15 cellular contexts compared by ENCODE assay signal in genomic region chr6:71056656-71057055, GRCh38.
DNase-seq lines count a peak whose midpoint lies in the region; ATAC-seq and TF ChIP-seq lines count a peak whose summit lies in the region.
"Had no signal": no experiment of that assay in that cellular context is flagged by ENCODE, and none has a peak within 500 bp of the region (broad histone marks: within the 10 kb centered on the region; RNA-seq: fewer than 3 reads in every experiment).

No MANE protein-coding gene starts in this region.

- dilution Hi-C loops in mammary epithelial cell (cut with HindIII; ENCODE audit: low sequenced_read_pairs) = loop anchor here (5.0 kb wide), 1 partner anchor 36 kb away; no protein-coding TSS in a partner anchor

- H3K4me3 ChIP-seq in breast epithelium = no peak overlapping the region
- no peak overlapping the region for H3K4me3 ChIP-seq in mammary epithelial cell (replicated peaks in 1 of 3; ENCODE audit: insufficient read depth in 1 of 3, low read depth in 2 of 3, low read length in 3 of 3)
- H3K4me3 ChIP-seq in choroid plexus epithelial cell (ENCODE audit: low read depth, low read length) = no peak overlapping the region
- no peak overlapping the region for H3K4me3 ChIP-seq in neutrophil (ENCODE audit: low read depth in 1 of 2, low read length in 1 of 2)
- H3K4me3 ChIP-seq: GM12878, GM23338 had no signal

- no peak overlapping the region for H3K4me2 ChIP-seq in mammary epithelial cell (ENCODE audit: insufficient read depth, low read depth, low read length)
- H3K4me2 ChIP-seq: GM23338 had no signal

- intact Hi-C loops in breast epithelium (cut with DNase I; ENCODE audit: low total_unique reads) = no loop called here
- intact Hi-C loops in mammary epithelial cell (cut with micrococcal nuclease) = no loop called here
- intact Hi-C loops in CD14-positive monocyte (cut with micrococcal nuclease) = no loop called here

- no peak overlapping the region for H2AFZ ChIP-seq in mammary epithelial cell (ENCODE audit: low read depth, low read length)

- no peak overlapping the region for H3K27ac Mint-ChIP-seq in CD14-positive monocyte
- H3K27ac Mint-ChIP-seq: B cell; CD4-positive, alpha-beta memory T cell; GM23338 had no signal

- H3K27me3 ChIP-seq in breast epithelium (no peaks in the 10 kb centered on the region), mammary epithelial cell (ENCODE audit: insufficient read depth, low read length) (no peaks in the 10 kb centered on the region), neutrophil (no peaks in the 10 kb centered on the region)

- 14% methylated on average over 2 of the region's 2 CpGs for WGBS in mammary epithelial cell (ENCODE audit: low coverage, missing lambda C conversion rate)

- H3K27ac ChIP-seq in breast epithelium (peak overlapping the region; percentile 46 to 66), mammary epithelial cell (ENCODE audit: insufficient read depth, low read depth, low read length) (no peak overlapping the region), neutrophil (peak overlapping the region; percentile 57)

- CTCF ChIA-PET in mammary epithelial cell (lab: Charles Lee; ENCODE audit: low non-redundant PET) = no interaction called here

- no peaks in the 10 kb centered on the region for H3K36me3 Mint-ChIP-seq in CD14-positive monocyte
- H3K36me3 Mint-ChIP-seq: CD4-positive, alpha-beta memory T cell had no signal

- H3K9me3 Mint-ChIP-seq in CD14-positive monocyte = no peaks in the 10 kb centered on the region
- H3K9me3 Mint-ChIP-seq: CD4-positive, alpha-beta memory T cell; GM23338 had no signal

- TF ChIP-seq CTCF in breast epithelium (IDR thresholded peaks at IDR 0.05) (no peak), mammary epithelial cell (conservative IDR thresholded peaks at IDR 0.05 in 1 of 2, IDR thresholded peaks at IDR 0.05 in 1 of 2; ENCODE audit: extremely low read depth in 1 of 2, insufficient read depth in 1 of 2, low read depth in 1 of 2, low read length in 2 of 2) (no peak), choroid plexus epithelial cell (conservative IDR thresholded peaks at IDR 0.05; ENCODE audit: low read depth, low read length) (no peak), neutrophil (IDR thresholded peaks at IDR 0.05) (no peak), CD14-positive monocyte (IDR thresholded peaks at IDR 0.05) (no peak)

- TF ChIP-seq POLR2A in breast epithelium (IDR thresholded peaks at IDR 0.05) = no peak

- H3K4me1 ChIP-seq in breast epithelium (no peaks in the 10 kb centered on the region), mammary epithelial cell (ENCODE audit: insufficient read depth, low read length) (no peaks in the 10 kb centered on the region), neutrophil (ENCODE audit: control insufficient read depth in 1 of 2, insufficient read depth in 1 of 2, low read depth in 1 of 2, low read length in 1 of 2) (peaks cover 17 to 23% of the 10 kb centered on the region in 2 experiments)

- H4K20me1 ChIP-seq in mammary epithelial cell (ENCODE audit: insufficient read depth, low read length) = no peaks in the 10 kb centered on the region

- H3K36me3 ChIP-seq in breast epithelium = no peaks in the 10 kb centered on the region
- no peaks in the 10 kb centered on the region for H3K36me3 ChIP-seq in mammary epithelial cell (ENCODE audit: insufficient read depth, low read length)
- H3K36me3 ChIP-seq in neutrophil = no peaks in the 10 kb centered on the region

- DNase-seq in breast epithelium (ENCODE audit: low spot score in 2 of 2) (peak in 1 of 2 donors; percentile 26), mammary epithelial cell (no peak), choroid plexus epithelial cell (ENCODE audit: low read depth) (peak; percentile 43), pons (ENCODE audit: low spot score) (no peak), CD14-positive monocyte (ENCODE audit: low spot score) (no peak)
- DNase-seq: C1 segment of cervical spinal cord; CD4-positive, alpha-beta memory T cell; DMS79; H7 had no signal

- H3K9me3 ChIP-seq in breast epithelium = no peaks in the 10 kb centered on the region
- no peaks in the 10 kb centered on the region for H3K9me3 ChIP-seq in mammary epithelial cell (replicated peaks; ENCODE audit: insufficient read depth, low read length)
- H3K9me3 ChIP-seq in neutrophil = no peaks in the 10 kb centered on the region

- no peaks in the 10 kb centered on the region for H3K4me1 Mint-ChIP-seq in CD14-positive monocyte
- H3K4me1 Mint-ChIP-seq: B cell; CD4-positive, alpha-beta memory T cell; GM23338 had no signal

- no peak for ATAC-seq in HG02840 (IDR thresholded peaks at IDR 0.05; ENCODE audit: low FRiP score, unreplicated experiment)
- ATAC-seq: GM12878, GM23338, HepG2 had no signal

- H3K79me2 ChIP-seq in mammary epithelial cell (ENCODE audit: insufficient read depth, low read length) = no peaks in the 10 kb centered on the region

- in situ Hi-C loops in mammary epithelial cell (cut with MboI; ENCODE audit: low sequenced_read_pairs in 2 of 2) = no loop called here

- no peak overlapping the region for H3K9ac ChIP-seq in mammary epithelial cell (ENCODE audit: insufficient read depth, low read length)

- peaks cover 0 to 1% (median 0%) of the 10 kb centered on the region in 3 donors for H3K27me3 Mint-ChIP-seq in CD14-positive monocyte (ENCODE audit: low read depth in 3 of 3)
- H3K27me3 Mint-ChIP-seq: B cell; CD4-positive, alpha-beta memory T cell had no signal

- no peak overlapping the region for H3K4me3 Mint-ChIP-seq in CD14-positive monocyte
- H3K4me3 Mint-ChIP-seq: B cell; CD4-positive, alpha-beta memory T cell; GM23338 had no signal

- BruUV-seq in mammary epithelial cell (replicated peaks; lab: Mats Ljungman, UMichigan) = no TSS peak
